ENCODE assay signal across 12 cellular contexts in the genomic region with DNA sequence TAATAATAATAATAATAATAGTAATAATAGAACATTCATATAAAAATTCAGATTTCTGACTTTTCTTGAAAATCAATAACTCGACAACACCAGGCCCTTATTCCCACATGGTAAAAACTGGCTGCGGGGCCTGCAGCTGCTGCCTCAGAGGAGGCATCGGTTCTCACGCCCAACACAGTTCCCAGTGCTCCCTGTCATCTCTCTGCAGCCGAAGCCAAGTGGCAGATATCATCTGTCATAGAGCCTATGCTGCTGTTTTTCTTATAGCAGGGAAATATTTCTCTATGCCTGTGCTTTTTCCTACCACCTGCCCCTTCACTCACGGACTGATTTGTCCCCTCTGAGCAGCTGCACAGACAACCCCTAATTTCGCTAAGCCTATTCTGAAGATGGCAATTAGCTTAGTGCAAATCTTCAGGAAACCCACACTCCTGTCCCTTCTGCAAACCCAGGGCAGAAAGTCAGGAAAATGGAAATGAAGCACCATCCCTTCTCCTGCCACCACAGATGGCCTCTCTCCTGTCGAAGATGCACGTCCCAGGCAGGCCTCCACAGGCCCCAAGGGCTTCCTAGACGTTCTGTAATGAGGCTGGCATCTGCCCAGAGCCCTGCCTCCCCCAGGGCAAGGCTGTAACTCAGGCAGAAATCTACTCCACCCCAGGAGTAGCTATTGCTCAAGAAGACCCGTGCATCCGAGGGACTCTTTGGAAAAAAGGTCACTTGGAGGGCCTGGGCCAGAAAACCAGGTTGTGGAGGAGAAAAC.
DNase-seq lines count a peak whose midpoint lies in the region; ATAC-seq and TF ChIP-seq lines count a peak whose summit lies in the region.
"Had no signal": no experiment of that assay in that cellular context is flagged by ENCODE, and none has a peak within 500 bp of the region (broad histone marks: within the 10 kb centered on the region; RNA-seq: fewer than 3 reads in every experiment).

No MANE protein-coding gene starts in this region.

- POLR2A ChIA-PET in A673 (lab: Charles Lee; ENCODE audit: low non-redundant PET): no interaction called here

- CTCF ChIA-PET in A673 (lab: Charles Lee): no interaction called here
- CTCF ChIA-PET in mammary epithelial cell (lab: Charles Lee; ENCODE audit: low non-redundant PET): no interaction called here

- no peaks in the 10 kb centered on the region for H4K20me1 ChIP-seq in mammary epithelial cell (ENCODE audit: insufficient read depth, low read length)

- BruUV-seq in A673 (replicated peaks; lab: Mats Ljungman, UMichigan): no TSS peak
- BruUV-seq in mammary epithelial cell (replicated peaks; lab: Mats Ljungman, UMichigan): no TSS peak

- TF ChIP-seq CTCF in A673 (conservative IDR thresholded peaks at IDR 0.05; ENCODE audit: low read depth, low read length) (no peak), mammary epithelial cell (conservative IDR thresholded peaks at IDR 0.05 in 1 of 2, IDR thresholded peaks at IDR 0.05 in 1 of 2; ENCODE audit: extremely low read depth in 1 of 2, insufficient read depth in 1 of 2, low read depth in 1 of 2, low read length in 2 of 2) (no peak), left lung (IDR thresholded peaks at IDR 0.05) (no peak), GM20000 (IDR thresholded peaks at IDR 0.05; ENCODE audit: extremely low read depth, missing control alignments) (no peak), omental fat pad (IDR thresholded peaks at IDR 0.05) (no peak)

- H3K9ac ChIP-seq in mammary epithelial cell (ENCODE audit: insufficient read depth, low read length): no peak overlapping the region

- H3K36me3 ChIP-seq in A673 (ENCODE audit: insufficient read depth, low read length, poor library complexity, severe bottlenecking): no peaks in the 10 kb centered on the region
- H3K36me3 ChIP-seq in mammary epithelial cell (ENCODE audit: insufficient read depth, low read length): no peaks in the 10 kb centered on the region
- no peaks in the 10 kb centered on the region for H3K36me3 ChIP-seq in left lung

- in situ Hi-C loops in mammary epithelial cell (cut with MboI; ENCODE audit: low sequenced_read_pairs in 2 of 2): loop anchor here (10.0 to 25.0 kb wide), 2 partner anchors 177 to 329 kb away; no protein-coding TSS in a partner anchor

- no peaks in the 10 kb centered on the region for H3K79me2 ChIP-seq in mammary epithelial cell (ENCODE audit: insufficient read depth, low read length)

- H3K27ac ChIP-seq in A673 (ENCODE audit: low read depth, low read length, poor library complexity, severe bottlenecking) (no peak overlapping the region), mammary epithelial cell (ENCODE audit: insufficient read depth, low read depth, low read length) (peak overlapping the region; percentile 65), left lung (no peak overlapping the region)

- H3K4me2 ChIP-seq in mammary epithelial cell (ENCODE audit: insufficient read depth, low read depth, low read length): peak overlapping the region; percentile 19

- dilution Hi-C loops in mammary epithelial cell (cut with HindIII; ENCODE audit: low sequenced_read_pairs): no loop called here

- H3K4me3 ChIP-seq in A673 (ENCODE audit: low read depth, low read length, poor library complexity, severe bottlenecking) (no peak overlapping the region), mammary epithelial cell (replicated peaks in 1 of 3; ENCODE audit: insufficient read depth in 1 of 3, low read depth in 2 of 3, low read length in 3 of 3) (no peak overlapping the region), left lung (no peak overlapping the region)

- WGBS in mammary epithelial cell (ENCODE audit: low coverage, missing lambda C conversion rate): 41% methylated on average over 12 of the region's 12 CpGs

- intact Hi-C loops in A673 (cut with micrococcal nuclease; ENCODE audit: unreplicated experiment) (no loop called here), mammary epithelial cell (cut with micrococcal nuclease) (no loop called here), left lung (cut with DNase I) (loop anchor here in 1 of 2 donors (10.0 kb wide), 1 partner anchor 187 kb away; the partner anchor contains the start of gene TIMP3)

- peak overlapping the region; percentile 70 for H2AFZ ChIP-seq in mammary epithelial cell (ENCODE audit: low read depth, low read length)

- H3K9me3 ChIP-seq in A673 (ENCODE audit: low read depth, low read length, poor library complexity, severe bottlenecking) (no peaks in the 10 kb centered on the region), mammary epithelial cell (replicated peaks; ENCODE audit: insufficient read depth, low read length) (no peaks in the 10 kb centered on the region), left lung (no peaks in the 10 kb centered on the region)

- ATAC-seq in left lung: peak; percentile 59
- no peak for ATAC-seq in GM18520 (IDR thresholded peaks at IDR 0.05; ENCODE audit: unreplicated experiment)
- ATAC-seq in omental fat pad (ENCODE audit: low FRiP score): no peak

- H3K27me3 ChIP-seq in A673 (replicated peaks; ENCODE audit: insufficient read depth, low read depth, low read length, poor library complexity) (no peaks in the 10 kb centered on the region), mammary epithelial cell (ENCODE audit: insufficient read depth, low read length) (no peaks in the 10 kb centered on the region), left lung (no peaks in the 10 kb centered on the region)

- H3K4me1 ChIP-seq in A673 (ENCODE audit: insufficient read depth, low read length, poor library complexity, severe bottlenecking) (peaks cover 11% of the 10 kb centered on the region), mammary epithelial cell (ENCODE audit: insufficient read depth, low read length) (peaks cover 49% of the 10 kb centered on the region), left lung (peaks cover 3 to 8% of the 10 kb centered on the region in 2 donors)

- peak; percentile 7 for DNase-seq in A673 (ENCODE audit: low spot score)
- peak; percentile 12 for DNase-seq in NCI-H1436 treated with DMSO at 0.1 percent for 48 hours (lab: John Stamatoyannopoulos, UW)
- DNase-seq in mammary epithelial cell: peak; percentile 89
- no peak for DNase-seq in left lung
- DNase-seq in NCI-H345 (lab: John Stamatoyannopoulos, UW): no peak
- DNase-seq in GM20000 (ENCODE audit: low spot score): no peak
- no peak for DNase-seq in omental fat pad (ENCODE audit: low spot score)
- DNase-seq: ACHN; activated CD4-positive, alpha-beta T cell treated with anti-CD3 and anti-CD28 coated beads, Interleukin-2, amount 50 U/mL, for 48 hours; activated naive CD4-positive, alpha-beta T cell treated with anti-CD3 and anti-CD28 coated beads for 36 hours; hippocampal formation had no signal

Comparison
In these comparisons a context has a peak if more than half of its experiments do, and no peak if none do; other contexts are left out.
1. DNase-seq: peak in A673 (single experiment), NCI-H1436 treated with DMSO at 0.1 percent for 48 hours (single experiment) and mammary epithelial cell (single experiment); none in left lung (0 of 2), NCI-H345 (single experiment), GM20000 (single experiment) and omental fat pad (single experiment).